8 cellular contexts compared by ENCODE assay signal in genomic region chr18:36829362-36830140, GRCh38. TPM values are rescaled to one million over a fixed set of nuclear protein-coding genes. Genes with fewer than 3 reads are reported as not detected.
DNase-seq lines count a peak whose midpoint lies in the region; ATAC-seq and TF ChIP-seq lines count a peak whose summit lies in the region.

No MANE protein-coding gene starts in this region.

- H3K4me1 ChIP-seq in breast epithelium (no peaks in the 10 kb centered on the region), liver (ENCODE audit: control insufficient read depth in 4 of 4, insufficient read depth in 4 of 4, low read length in 3 of 4) (peaks cover 2 to 14% (median 12%) of the 10 kb centered on the region in 4 donors), thoracic aorta (ENCODE audit: control insufficient read depth in 1 of 2, low read depth in 2 of 2) (peaks cover 6 to 21% of the 10 kb centered on the region in 2 donors)

- 17% methylated on average over 17 of the region's 17 CpGs for WGBS in liver

- TF ChIP-seq CTCF in breast epithelium (IDR thresholded peaks at IDR 0.05) (no peak), liver (IDR thresholded peaks at IDR 0.05; ENCODE audit: low read depth, low read length, missing input control) (no peak), thoracic aorta (IDR thresholded peaks at IDR 0.05) (no peak)

- H3K27me3 ChIP-seq in breast epithelium (no peaks in the 10 kb centered on the region), liver (ENCODE audit: control insufficient read depth in 4 of 4, insufficient read depth in 4 of 4, low read length in 3 of 4) (no peaks in the 10 kb centered on the region), thoracic aorta (replicated peaks; ENCODE audit: insufficient read depth) (no peaks in the 10 kb centered on the region)

- no peak for TF ChIP-seq RAD21 in liver (IDR thresholded peaks at IDR 0.05)

- H3K4me3 ChIP-seq in breast epithelium: peak overlapping the region; percentile 75 to 87 (median 84)
- peak overlapping the region; percentile 49 to 99 (median 98) for H3K4me3 ChIP-seq in liver (ENCODE audit: low read depth in 1 of 3, low read length in 3 of 3)
- H3K4me3 ChIP-seq in thoracic aorta: peak overlapping the region; percentile 92

- no peaks in the 10 kb centered on the region for H3K36me3 ChIP-seq in breast epithelium
- no peaks in the 10 kb centered on the region for H3K36me3 ChIP-seq in liver (ENCODE audit: control insufficient read depth in 4 of 4, insufficient read depth in 3 of 4, low read depth in 1 of 4, low read length in 3 of 4)
- no peaks in the 10 kb centered on the region for H3K36me3 ChIP-seq in thoracic aorta

- H3K9ac ChIP-seq in liver (ENCODE audit: low read depth in 1 of 2, low read length in 2 of 2): peak overlapping the region; percentile 30 to 41

- H3K27ac ChIP-seq in breast epithelium: peak overlapping the region; percentile 91 to 93
- H3K27ac ChIP-seq in liver (ENCODE audit: low read depth in 1 of 2, low read length in 2 of 2): peak overlapping the region in 1 of 2 donors; percentile 5
- peak overlapping the region; percentile 65 to 79 for H3K27ac ChIP-seq in thoracic aorta

- intact Hi-C loops in breast epithelium (cut with DNase I; ENCODE audit: low total_unique reads): no loop called here

- peak; percentile 11 for ATAC-seq in thoracic aorta (ENCODE audit: insufficient number of reproducible peaks, low FRiP score, low read depth)

- DNase-seq in NCI-H1417 (lab: John Stamatoyannopoulos, UW) (peak in 2 of 3 experiments; percentile 71 to 77), NCI-H1417 treated with DMSO at 0.1 percent for 48 hours (lab: John Stamatoyannopoulos, UW) (no peak), NCI-H748 (lab: John Stamatoyannopoulos, UW; ENCODE audit: unreplicated experiment) (peak; percentile 54), breast epithelium (ENCODE audit: low spot score in 2 of 2) (peak in 1 of 2 donors; percentile 55), thoracic aorta (ENCODE audit: low spot score) (no peak), NCI-H524 treated with DMSO at 0.1 percent for 48 hours (lab: John Stamatoyannopoulos, UW) (no peak)
- no peak for DNase-seq in activated effector memory CD4-positive, alpha-beta T cell treated with Interleukin-2 at 50 U/mL for 16 hours

- H3K9me3 ChIP-seq in breast epithelium (no peaks in the 10 kb centered on the region), liver (ENCODE audit: control insufficient read depth in 4 of 4, low read length in 3 of 4) (no peaks in the 10 kb centered on the region), thoracic aorta (no peaks in the 10 kb centered on the region)

- no peak for TF ChIP-seq POLR2A in breast epithelium (IDR thresholded peaks at IDR 0.05)

TF ChIP-seq in liver, 16 proteins besides CTCF, POLR2A, EP300 and RAD21:
- no peak for TF ChIP-seq ZBTB33 (IDR thresholded peaks at IDR 0.05)
- no peak for TF ChIP-seq RXRA (IDR thresholded peaks at IDR 0.05)
- no peak for TF ChIP-seq GABPA (IDR thresholded peaks at IDR 0.05 in 1 of 2, conservative IDR thresholded peaks at IDR 0.05 in 1 of 2)
- TF ChIP-seq SP1 (IDR thresholded peaks at IDR 0.05): no peak
- no peak for TF ChIP-seq YY1 (IDR thresholded peaks at IDR 0.05)
- TF ChIP-seq EGR1 (IDR thresholded peaks at IDR 0.05; ENCODE audit: low read depth in 2 of 2): no peak
- no peak for TF ChIP-seq MAX (IDR thresholded peaks at IDR 0.05)
- no peak for TF ChIP-seq HNF4A (conservative IDR thresholded peaks at IDR 0.05)
- TF ChIP-seq REST (IDR thresholded peaks at IDR 0.05): no peak
- no peak for TF ChIP-seq NR2F2 (IDR thresholded peaks at IDR 0.05)
- no peak for TF ChIP-seq HNF4G (IDR thresholded peaks at IDR 0.05)
- no peak for TF ChIP-seq ATF3 (IDR thresholded peaks at IDR 0.05)
- no peak for TF ChIP-seq TAF1 (conservative IDR thresholded peaks at IDR 0.05)
- no peak for TF ChIP-seq FOXA2 (IDR thresholded peaks at IDR 0.05)
- no peak for TF ChIP-seq JUND (IDR thresholded peaks at IDR 0.05)
- TF ChIP-seq FOXA1 (IDR thresholded peaks at IDR 0.05): no peak

RNA-seq across cellular contexts. Expression of gene KIAA1328, which starts 0.6 kb away (rescaled TPM):
- total RNA-seq in breast epithelium (10 to 100 TPM; 17.4 to 36.1 (median 25.6) TPM), liver (1 to 10 TPM; 4.2 to 7.4 TPM), thoracic aorta (10 to 100 TPM; 14.4 to 22.7 TPM)
- polyA plus RNA-seq in liver: 1 to 10 TPM in 1 of 2 donors, under 1 TPM in 1; 0.95 to 1.6 TPM

RNA-seq across cellular contexts. Expression of gene TPGS2, which starts 0.7 kb away (rescaled TPM):
- 10 to 100 TPM; 70.8 to 98.7 (median 91.8) TPM for total RNA-seq in breast epithelium
- 10 to 100 TPM; 20.2 to 57.4 TPM for total RNA-seq in liver
- polyA plus RNA-seq in liver: 10 to 100 TPM; 21.2 to 21.3 TPM
- total RNA-seq in thoracic aorta: 100 to 1,000 TPM in 1 of 2 donors, 10 to 100 TPM in 1; 83.0 to 150 TPM

Comparison
In these comparisons a context has a peak if more than half of its experiments do, and no peak if none do; other contexts are left out.
1. DNase-seq: peak in NCI-H1417 (2 of 3) and NCI-H748 (single experiment); none in NCI-H1417 treated with DMSO at 0.1 percent for 48 hours (single experiment), thoracic aorta (single experiment), activated effector memory CD4-positive, alpha-beta T cell treated with Interleukin-2 at 50 U/mL for 16 hours (single experiment) and NCI-H524 treated with DMSO at 0.1 percent for 48 hours (single experiment).
2. Peak in every context shown above with its lines, with median percentiles within 50 percentile points of each other: H3K4me3 ChIP-seq.